In the genomic region with DNA sequence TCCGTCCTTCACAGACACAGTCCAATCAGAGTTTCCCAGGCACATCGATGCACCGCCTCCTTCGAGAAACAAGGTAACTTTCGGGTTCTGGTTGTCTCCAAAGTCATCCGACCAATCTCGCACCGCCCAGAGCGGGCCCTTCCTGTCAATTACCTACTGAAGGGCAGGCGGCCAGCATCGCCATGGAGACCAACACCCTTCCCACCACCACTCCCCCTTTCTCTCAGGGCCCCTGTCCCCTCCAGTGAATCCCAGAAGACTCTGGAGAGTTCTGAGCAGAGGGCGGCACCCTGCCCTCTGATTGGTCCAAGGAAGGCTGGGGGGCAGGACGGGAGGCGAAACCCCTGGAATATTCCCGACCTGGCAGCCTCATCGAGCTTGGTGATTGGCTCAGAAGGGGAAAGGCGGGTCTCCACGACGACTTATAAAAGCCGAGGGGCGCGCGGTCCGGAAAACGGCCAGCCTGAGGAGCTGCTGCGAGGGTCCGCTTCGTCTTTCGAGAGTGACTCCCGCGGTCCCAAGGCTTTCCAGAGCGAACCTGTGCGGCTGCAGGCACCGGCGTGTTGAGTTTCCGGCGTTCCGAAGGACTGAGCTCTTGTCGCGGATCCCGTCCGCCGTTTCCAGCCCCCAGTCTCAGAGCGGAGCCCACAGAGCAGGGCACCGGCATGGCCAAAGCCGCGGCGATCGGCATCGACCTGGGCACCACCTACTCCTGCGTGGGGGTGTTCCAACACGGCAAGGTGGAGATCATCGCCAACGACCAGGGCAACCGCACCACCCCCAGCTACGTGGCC, we compare ENCODE assay signal across 8 cellular contexts.
DNase-seq lines count a peak whose midpoint lies in the region; ATAC-seq, FAIRE-seq and TF ChIP-seq lines count a peak whose summit lies in the region.

Gene HSPA1B (plus strand): TSS at position 453 of the 794 bp plus-strand sequence. CDS start 213 bp downstream, at position 666.

- TF ChIP-seq CTCF in astrocyte of the spinal cord (IDR thresholded peaks at IDR 0.05; ENCODE audit: low read depth, low read length) = no peak

- DNase-seq in GM18507 (ENCODE audit: extremely low spot score, insufficient read length, low read depth) (no peak), NCI-H2029 (lab: John Stamatoyannopoulos, UW) (peak; percentile 99), T1000 (lab: John Stamatoyannopoulos, UW) (peak; percentile 99), astrocyte of the spinal cord (ENCODE audit: low read depth, low spot score) (peak; percentile 100), hippocampal formation (lab: John Stamatoyannopoulos, UW) (peak; percentile 99 to 100), retina (peak; percentile 98), ACHN (no peak)

- ATAC-seq in HG02973 (IDR thresholded peaks at IDR 0.05; ENCODE audit: unreplicated experiment) = peak; percentile 55

- FAIRE-seq in GM18507 (lab: Jason Lieb, UNC) = peak; percentile 91

- in situ Hi-C loops in astrocyte of the spinal cord (cut with HindIII; ENCODE audit: low sequenced_read_pairs) (no loop called here), ACHN (cut with HindIII; ENCODE audit: low pct_ligation_motif_present, low pct_unique_long_range_greater_than_20kb, low sequenced_read_pairs) (no loop called here)

- H3K4me3 ChIP-seq in astrocyte of the spinal cord (ENCODE audit: low read depth, low read length) = peak within 1 kb of the TSS; percentile 76

Comparison
In these comparisons a context has a peak if more than half of its experiments do, and no peak if none do; other contexts are left out.
1. DNase-seq: peak in NCI-H2029 (single experiment), T1000 (single experiment), astrocyte of the spinal cord (single experiment), hippocampal formation (2 of 2) and retina (single experiment); none in GM18507 (single experiment) and ACHN (single experiment).